Comparison of ENCODE assay signal across 8 cellular contexts in the genomic region with DNA sequence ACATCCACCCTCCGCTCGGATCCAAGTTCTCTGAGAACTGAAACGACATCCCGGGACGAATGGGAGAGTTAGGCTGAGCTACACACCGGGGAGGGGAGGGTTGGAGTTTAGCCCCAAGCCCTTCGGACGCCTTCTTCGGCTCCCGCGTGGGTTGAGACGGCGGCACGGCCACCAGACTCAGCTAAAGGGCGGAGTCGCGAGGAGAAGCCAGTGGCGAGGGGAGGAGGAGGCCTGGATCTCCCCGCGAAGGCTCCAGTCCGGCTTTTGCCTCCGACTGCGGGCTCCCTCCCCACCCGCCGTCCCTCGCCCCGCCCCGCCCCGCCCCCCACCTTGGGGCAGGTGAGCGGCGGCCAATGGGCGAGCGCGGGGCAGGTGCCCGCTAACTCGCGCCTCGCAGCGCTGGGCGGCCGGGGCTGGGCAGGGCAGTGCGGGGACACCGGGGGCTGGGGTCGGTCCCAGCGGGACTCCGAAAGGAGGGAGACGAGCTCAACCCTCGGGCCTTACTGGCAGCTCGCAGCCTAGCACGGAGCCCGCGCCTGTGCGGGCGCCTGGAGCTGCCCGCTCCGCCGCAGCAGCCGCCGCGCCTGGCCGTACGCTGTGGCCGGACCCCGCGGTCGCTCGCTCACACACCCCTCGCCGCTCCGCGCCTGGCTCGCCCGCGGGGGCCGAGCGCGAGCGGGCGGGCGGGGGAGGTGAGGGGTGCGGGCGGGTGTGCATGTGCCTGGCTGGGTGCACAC. TPM values are rescaled to one million over a fixed set of nuclear protein-coding genes. Genes with fewer than 3 reads are reported as not detected.
A peak's percentile ranks its signal among the peaks of the same experiment; 100 is the strongest.
DNase-seq lines count a peak whose midpoint lies in the region; ATAC-seq and TF ChIP-seq lines count a peak whose summit lies in the region.

A gene (plus strand): TSS at position 382 of the 737 bp plus-strand sequence. CDS start 334 bp downstream, at position 716.

- H3K36me3 ChIP-seq in iPS DF 6.9 (ENCODE audit: control insufficient read depth, insufficient read depth, low read length) = no peaks in the 10 kb centered on the region
- no peaks in the 10 kb centered on the region for H3K36me3 ChIP-seq in gastrocnemius medialis

- H3K27ac Mint-ChIP-seq in activated CD4-positive, alpha-beta T cell treated with anti-CD3 and anti-CD28 coated beads for 36 hours = no peak within 1 kb of the TSS
- H3K27ac Mint-ChIP-seq in activated naive CD4-positive, alpha-beta T cell treated with anti-CD3 and anti-CD28 coated beads, Interleukin-2, amount 10 ng/mL, durations not matched to agents 7 days and 5 days = no peak within 1 kb of the TSS

- no CpG with 5 or more reads among the region's 82 CpGs for WGBS in iPS DF 6.9 (ENCODE audit: insufficient coverage, insufficient read length)

- H3K9me3 ChIP-seq in iPS DF 6.9 (ENCODE audit: control insufficient read depth, insufficient read depth, low read length) = no peaks in the 10 kb centered on the region
- H3K9me3 ChIP-seq in gastrocnemius medialis = no peaks in the 10 kb centered on the region

- H3K27ac ChIP-seq in iPS DF 6.9 (ENCODE audit: low read length) (no peak within 1 kb of the TSS), gastrocnemius medialis (no peak within 1 kb of the TSS)

- no peak for TF ChIP-seq CTCF in gastrocnemius medialis (IDR thresholded peaks at IDR 0.05 in 4 of 5, conservative IDR thresholded peaks at IDR 0.05 in 1 of 5)

- peak within 1 kb of the TSS; percentile 64 for H3K4me3 Mint-ChIP-seq in activated CD4-positive, alpha-beta T cell treated with anti-CD3 and anti-CD28 coated beads for 36 hours
- peak within 1 kb of the TSS; percentile 50 for H3K4me3 Mint-ChIP-seq in activated naive CD4-positive, alpha-beta T cell treated with anti-CD3 and anti-CD28 coated beads, Interleukin-2, amount 10 ng/mL, durations not matched to agents 7 days and 5 days

- DNase-seq in activated CD4-positive, alpha-beta T cell treated with anti-CD3 and anti-CD28 coated beads for 36 hours = peak; percentile 74
- DNase-seq in activated CD4-positive, alpha-beta T cell treated with anti-CD3 and anti-CD28 coated beads for 1 hour = no peak
- DNase-seq in NCI-H510A (lab: John Stamatoyannopoulos, UW) = peak; percentile 80
- DNase-seq in activated naive CD4-positive, alpha-beta T cell treated with anti-CD3 and anti-CD28 coated beads, Interleukin-2, amount 10 ng/mL, durations not matched to agents 7 days and 5 days = peak; percentile 49
- no peak for DNase-seq in iPS DF 6.9 (ENCODE audit: low read depth, low spot score)
- DNase-seq in gastrocnemius medialis = peak in 1 of 2 donors; percentile 38
- no peak for DNase-seq in GOT3 (lab: John Stamatoyannopoulos, UW)

- H3K4me3 ChIP-seq in iPS DF 6.9 (ENCODE audit: low read length) (peak within 1 kb of the TSS; percentile 36; the same call in 1 of the 2 replicates), gastrocnemius medialis (peak within 1 kb of the TSS; percentile 43 to 62 (median 48))

- intact Hi-C loops in activated CD4-positive, alpha-beta T cell treated with anti-CD3 and anti-CD28 coated beads for 36 hours (cut with DNase I, micrococcal nuclease) = loop anchor here in 1 of 2 experiments (1.0 to 5.0 kb wide), 5 partner anchors 55 to 770 kb away; a partner anchor contains a TSS
- intact Hi-C loops in gastrocnemius medialis (cut with DNase I; ENCODE audit: low total_unique reads) = loop anchor here (1.0 kb wide), 1 partner anchor 30 kb away; a partner anchor contains a TSS

- POLR2A ChIA-PET in activated CD4-positive, alpha-beta T cell treated with anti-CD3 and anti-CD28 coated beads for 36 hours (lab: Charles Lee) = no interaction called here

- peaks cover 71% of the 10 kb centered on the region for H3K27me3 Mint-ChIP-seq in activated CD4-positive, alpha-beta T cell treated with anti-CD3 and anti-CD28 coated beads for 36 hours
- H3K27me3 Mint-ChIP-seq in activated naive CD4-positive, alpha-beta T cell treated with anti-CD3 and anti-CD28 coated beads, Interleukin-2, amount 10 ng/mL, durations not matched to agents 7 days and 5 days = peaks cover 95% of the 10 kb centered on the region

- H3K4me1 Mint-ChIP-seq in activated CD4-positive, alpha-beta T cell treated with anti-CD3 and anti-CD28 coated beads for 36 hours = peaks cover 30% of the 10 kb centered on the region
- H3K4me1 Mint-ChIP-seq in activated naive CD4-positive, alpha-beta T cell treated with anti-CD3 and anti-CD28 coated beads, Interleukin-2, amount 10 ng/mL, durations not matched to agents 7 days and 5 days = peaks cover 28% of the 10 kb centered on the region

- no peaks in the 10 kb centered on the region for H3K9me3 Mint-ChIP-seq in activated CD4-positive, alpha-beta T cell treated with anti-CD3 and anti-CD28 coated beads for 36 hours (ENCODE audit: low read depth)
- H3K9me3 Mint-ChIP-seq in activated naive CD4-positive, alpha-beta T cell treated with anti-CD3 and anti-CD28 coated beads, Interleukin-2, amount 10 ng/mL, durations not matched to agents 7 days and 5 days = no peaks in the 10 kb centered on the region

- H3K4me1 ChIP-seq in iPS DF 6.9 (ENCODE audit: control insufficient read depth, insufficient read depth, low read length) = peaks cover 8% of the 10 kb centered on the region
- H3K4me1 ChIP-seq in gastrocnemius medialis = peaks cover 20 to 41% of the 10 kb centered on the region in 2 donors

- CTCF ChIA-PET in activated CD4-positive, alpha-beta T cell treated with anti-CD3 and anti-CD28 coated beads for 36 hours (lab: Charles Lee) = interaction anchor here (0.7 to 3.3 kb wide), 10 partner anchors 9 to 260 kb away, joined by 3 to 27 read pairs (median 4); a partner anchor contains a TSS
- CTCF ChIA-PET in activated naive CD4-positive, alpha-beta T cell treated with anti-CD3 and anti-CD28 coated beads, Interleukin-2, amount 10 ng/mL, durations not matched to agents 7 days and 5 days (lab: Charles Lee) = no interaction called here

- TF ChIP-seq POLR2A in gastrocnemius medialis (IDR thresholded peaks at IDR 0.05) = no peak

- H3K36me3 Mint-ChIP-seq in activated CD4-positive, alpha-beta T cell treated with anti-CD3 and anti-CD28 coated beads for 36 hours (ENCODE audit: low read depth) = no peaks in the 10 kb centered on the region
- no peaks in the 10 kb centered on the region for H3K36me3 Mint-ChIP-seq in activated naive CD4-positive, alpha-beta T cell treated with anti-CD3 and anti-CD28 coated beads, Interleukin-2, amount 10 ng/mL, durations not matched to agents 7 days and 5 days

- in situ Hi-C loops in gastrocnemius medialis (cut with MboI; ENCODE audit: low sequenced_read_pairs in 4 of 4) = no loop called here

- ATAC-seq in activated CD4-positive, alpha-beta T cell treated with anti-CD3 and anti-CD28 coated beads for 36 hours = peak; percentile 64
- peak; percentile 45 for ATAC-seq in HG03135 (IDR thresholded peaks at IDR 0.05; ENCODE audit: unreplicated experiment)
- ATAC-seq in gastrocnemius medialis = peak; percentile 14 to 55

- H3K27me3 ChIP-seq in iPS DF 6.9 (ENCODE audit: control insufficient read depth, insufficient read depth, low read length) (peaks cover 75% of the 10 kb centered on the region), gastrocnemius medialis (peaks cover 95 to 98% (median 97%) of the 10 kb centered on the region in 3 donors)

RNA-seq across cellular contexts. Expression of the gene that starts here (rescaled TPM):
- total RNA-seq in activated CD4-positive, alpha-beta T cell treated with anti-CD3 and anti-CD28 coated beads for 36 hours = not detected
- total RNA-seq in gastrocnemius medialis = not detected

Comparison
In these comparisons a context has a peak if more than half of its experiments do, and no peak if none do; other contexts are left out.
1. Peak in DNase-seq and ATAC-seq in activated CD4-positive, alpha-beta T cell treated with anti-CD3 and anti-CD28 coated beads for 36 hours; RNA of the gene not detected or under 1 TPM.
2. Peak in ATAC-seq and H3K4me3 ChIP-seq in gastrocnemius medialis; RNA of the gene not detected or under 1 TPM.
3. DNase-seq: peak in NCI-H510A (single experiment) and activated naive CD4-positive, alpha-beta T cell treated with anti-CD3 and anti-CD28 coated beads, Interleukin-2, amount 10 ng/mL, durations not matched to agents 7 days and 5 days (single experiment); none in activated CD4-positive, alpha-beta T cell treated with anti-CD3 and anti-CD28 coated beads for 1 hour (single experiment), iPS DF 6.9 (single experiment) and GOT3 (single experiment).
4. Peak in every context shown above with its lines, with median percentiles within 50 percentile points of each other: ATAC-seq.